ENCODE assay signal across 1 cellular context in the genomic region with DNA sequence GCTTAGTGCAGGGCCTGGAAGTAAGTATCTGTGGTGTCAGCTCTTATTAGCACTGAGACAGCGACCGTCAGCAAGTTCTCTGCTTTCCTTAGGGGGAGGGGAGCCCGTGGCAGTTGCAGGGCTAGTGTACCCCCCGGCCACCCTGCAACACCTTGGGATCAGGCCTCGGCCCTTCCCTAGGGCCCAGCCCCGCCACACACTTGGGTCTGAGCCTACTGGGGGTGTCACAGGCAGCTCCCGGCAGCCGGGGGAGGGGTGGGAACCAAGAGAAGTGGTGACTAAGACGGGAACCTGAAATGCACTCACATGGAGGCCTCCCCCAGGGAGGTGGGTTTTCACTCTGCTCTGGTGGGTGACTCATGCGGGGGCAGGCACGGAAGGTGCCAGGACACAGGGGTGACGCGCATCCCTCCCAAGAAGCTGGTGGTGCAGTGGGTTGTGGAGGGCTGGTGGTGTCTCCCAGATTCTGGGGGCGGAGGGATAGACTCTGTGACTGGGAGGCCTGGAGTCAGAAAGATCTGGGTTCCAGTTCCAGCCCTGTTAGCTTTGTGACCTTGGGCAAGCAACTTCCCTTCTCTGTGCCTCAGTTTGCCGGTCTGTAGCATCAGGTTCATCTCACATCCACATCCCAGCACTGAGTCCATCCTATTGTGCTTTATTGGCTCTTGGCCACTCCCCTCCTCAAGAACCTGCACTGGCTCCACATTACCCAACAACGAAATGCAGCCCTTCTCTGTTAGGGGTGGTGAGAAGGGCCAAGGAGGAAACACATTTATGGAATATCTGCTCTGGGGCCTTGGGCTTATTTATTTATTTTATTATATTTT.
TF ChIP-seq lines count a peak whose summit lies in the region.

No MANE protein-coding gene starts in this region.

TF ChIP-seq in K562, 482 proteins besides CTCF, POLR2A, EP300 and RAD21 (continued from another document and continues in another):
- TF ChIP-seq, protein P1, sequence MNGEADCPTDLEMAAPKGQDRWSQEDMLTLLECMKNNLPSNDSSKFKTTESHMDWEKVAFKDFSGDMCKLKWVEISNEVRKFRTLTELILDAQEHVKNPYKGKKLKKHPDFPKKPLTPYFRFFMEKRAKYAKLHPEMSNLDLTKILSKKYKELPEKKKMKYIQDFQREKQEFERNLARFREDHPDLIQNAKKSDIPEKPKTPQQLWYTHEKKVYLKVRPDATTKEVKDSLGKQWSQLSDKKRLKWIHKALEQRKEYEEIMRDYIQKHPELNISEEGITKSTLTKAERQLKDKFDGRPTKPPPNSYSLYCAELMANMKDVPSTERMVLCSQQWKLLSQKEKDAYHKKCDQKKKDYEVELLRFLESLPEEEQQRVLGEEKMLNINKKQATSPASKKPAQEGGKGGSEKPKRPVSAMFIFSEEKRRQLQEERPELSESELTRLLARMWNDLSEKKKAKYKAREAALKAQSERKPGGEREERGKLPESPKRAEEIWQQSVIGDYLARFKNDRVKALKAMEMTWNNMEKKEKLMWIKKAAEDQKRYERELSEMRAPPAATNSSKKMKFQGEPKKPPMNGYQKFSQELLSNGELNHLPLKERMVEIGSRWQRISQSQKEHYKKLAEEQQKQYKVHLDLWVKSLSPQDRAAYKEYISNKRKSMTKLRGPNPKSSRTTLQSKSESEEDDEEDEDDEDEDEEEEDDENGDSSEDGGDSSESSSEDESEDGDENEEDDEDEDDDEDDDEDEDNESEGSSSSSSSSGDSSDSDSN (IDR thresholded peaks at IDR 0.05; ENCODE audit: borderline replicate concordance in 1 of 2, low read depth in 2 of 2, low read length in 2 of 2) = 0 out of 4 replicates have a peak, but pooled peaks of 1 of the 2 experiments have one; percentile 35
- TF ChIP-seq KDM1A (IDR thresholded peaks at IDR 0.05) (peak; percentile 87 to 92), STAT6 (CRISPR knock-in tag; IDR thresholded peaks at IDR 0.05) (no peak), E2F3 (CRISPR knock-in tag; IDR thresholded peaks at IDR 0.05) (no peak), NR2F6 (CRISPR knock-in tag; IDR thresholded peaks at IDR 0.05) (no peak), STAG1 (CRISPR knock-in tag; IDR thresholded peaks at IDR 0.05; ENCODE audit: borderline replicate concordance) (no peak), NR2C2 (CRISPR knock-in tag; IDR thresholded peaks at IDR 0.05) (no peak), NR2C2 (tag; IDR thresholded peaks at IDR 0.05) (no peak), PPARD (CRISPR knock-in tag; IDR thresholded peaks at IDR 0.05) (no peak), FOSL1 (tag; conservative IDR thresholded peaks at IDR 0.05) (peak; percentile 96), TEAD4 (IDR thresholded peaks at IDR 0.05; ENCODE audit: low read length) (peak; percentile 23; the same call in 1 of the 2 replicates), TEAD4 (CRISPR knock-in tag; IDR thresholded peaks at IDR 0.05; ENCODE audit: borderline replicate concordance) (no peak), RUNX1 (IDR thresholded peaks at IDR 0.05; ENCODE audit: low read depth) (no peak), PKNOX1 (IDR thresholded peaks at IDR 0.05) (no peak), JUN (IDR thresholded peaks at IDR 0.05; ENCODE audit: borderline replicate concordance, low read depth, low read length) (peak; percentile 96), JUN (CRISPR knock-in tag; IDR thresholded peaks at IDR 0.05; ENCODE audit: borderline replicate concordance) (peak; percentile 65; the same call in 1 of the 2 replicates), CCAR2 (IDR thresholded peaks at IDR 0.05; ENCODE audit: low read depth, low read length) (no peak), ZBTB26 (CRISPR knock-in tag; IDR thresholded peaks at IDR 0.05) (no peak), ZNF668 (CRISPR knock-in tag; IDR thresholded peaks at IDR 0.05) (no peak), ZNF766 (CRISPR knock-in tag; conservative IDR thresholded peaks at IDR 0.05) (no peak), ZNF586 (CRISPR knock-in tag; conservative IDR thresholded peaks at IDR 0.05) (no peak), SMC3 (conservative IDR thresholded peaks at IDR 0.05; ENCODE audit: insufficient read depth, low read depth, low read length) (0 out of 2 replicates have a peak, but pooled peaks have one; percentile 2), HCFC1 (IDR thresholded peaks at IDR 0.05; ENCODE audit: low read depth, low read length) (0 out of 2 replicates have a peak, but pooled peaks have one; percentile 25), POLR2B (IDR thresholded peaks at IDR 0.05; ENCODE audit: low read depth, partially characterized antibody) (no peak)
- TF ChIP-seq, protein P2, sequence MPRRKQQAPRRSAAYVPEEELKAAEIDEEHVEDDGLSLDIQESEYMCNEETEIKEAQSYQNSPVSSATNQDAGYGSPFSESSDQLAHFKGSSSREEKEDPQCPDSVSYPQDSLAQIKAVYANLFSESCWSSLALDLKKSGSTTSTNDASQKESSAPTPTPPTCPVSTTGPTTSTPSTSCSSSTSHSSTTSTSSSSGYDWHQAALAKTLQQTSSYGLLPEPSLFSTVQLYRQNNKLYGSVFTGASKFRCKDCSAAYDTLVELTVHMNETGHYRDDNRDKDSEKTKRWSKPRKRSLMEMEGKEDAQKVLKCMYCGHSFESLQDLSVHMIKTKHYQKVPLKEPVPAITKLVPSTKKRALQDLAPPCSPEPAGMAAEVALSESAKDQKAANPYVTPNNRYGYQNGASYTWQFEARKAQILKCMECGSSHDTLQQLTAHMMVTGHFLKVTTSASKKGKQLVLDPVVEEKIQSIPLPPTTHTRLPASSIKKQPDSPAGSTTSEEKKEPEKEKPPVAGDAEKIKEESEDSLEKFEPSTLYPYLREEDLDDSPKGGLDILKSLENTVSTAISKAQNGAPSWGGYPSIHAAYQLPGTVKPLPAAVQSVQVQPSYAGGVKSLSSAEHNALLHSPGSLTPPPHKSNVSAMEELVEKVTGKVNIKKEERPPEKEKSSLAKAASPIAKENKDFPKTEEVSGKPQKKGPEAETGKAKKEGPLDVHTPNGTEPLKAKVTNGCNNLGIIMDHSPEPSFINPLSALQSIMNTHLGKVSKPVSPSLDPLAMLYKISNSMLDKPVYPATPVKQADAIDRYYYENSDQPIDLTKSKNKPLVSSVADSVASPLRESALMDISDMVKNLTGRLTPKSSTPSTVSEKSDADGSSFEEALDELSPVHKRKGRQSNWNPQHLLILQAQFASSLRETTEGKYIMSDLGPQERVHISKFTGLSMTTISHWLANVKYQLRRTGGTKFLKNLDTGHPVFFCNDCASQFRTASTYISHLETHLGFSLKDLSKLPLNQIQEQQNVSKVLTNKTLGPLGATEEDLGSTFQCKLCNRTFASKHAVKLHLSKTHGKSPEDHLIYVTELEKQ (CRISPR knock-in tag; IDR thresholded peaks at IDR 0.05) = no peak
- TF ChIP-seq, protein P3, sequence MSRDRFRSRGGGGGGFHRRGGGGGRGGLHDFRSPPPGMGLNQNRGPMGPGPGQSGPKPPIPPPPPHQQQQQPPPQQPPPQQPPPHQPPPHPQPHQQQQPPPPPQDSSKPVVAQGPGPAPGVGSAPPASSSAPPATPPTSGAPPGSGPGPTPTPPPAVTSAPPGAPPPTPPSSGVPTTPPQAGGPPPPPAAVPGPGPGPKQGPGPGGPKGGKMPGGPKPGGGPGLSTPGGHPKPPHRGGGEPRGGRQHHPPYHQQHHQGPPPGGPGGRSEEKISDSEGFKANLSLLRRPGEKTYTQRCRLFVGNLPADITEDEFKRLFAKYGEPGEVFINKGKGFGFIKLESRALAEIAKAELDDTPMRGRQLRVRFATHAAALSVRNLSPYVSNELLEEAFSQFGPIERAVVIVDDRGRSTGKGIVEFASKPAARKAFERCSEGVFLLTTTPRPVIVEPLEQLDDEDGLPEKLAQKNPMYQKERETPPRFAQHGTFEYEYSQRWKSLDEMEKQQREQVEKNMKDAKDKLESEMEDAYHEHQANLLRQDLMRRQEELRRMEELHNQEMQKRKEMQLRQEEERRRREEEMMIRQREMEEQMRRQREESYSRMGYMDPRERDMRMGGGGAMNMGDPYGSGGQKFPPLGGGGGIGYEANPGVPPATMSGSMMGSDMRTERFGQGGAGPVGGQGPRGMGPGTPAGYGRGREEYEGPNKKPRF (IDR thresholded peaks at IDR 0.05; ENCODE audit: low read depth, low read length) = no peak
- TF ChIP-seq, protein P4, sequence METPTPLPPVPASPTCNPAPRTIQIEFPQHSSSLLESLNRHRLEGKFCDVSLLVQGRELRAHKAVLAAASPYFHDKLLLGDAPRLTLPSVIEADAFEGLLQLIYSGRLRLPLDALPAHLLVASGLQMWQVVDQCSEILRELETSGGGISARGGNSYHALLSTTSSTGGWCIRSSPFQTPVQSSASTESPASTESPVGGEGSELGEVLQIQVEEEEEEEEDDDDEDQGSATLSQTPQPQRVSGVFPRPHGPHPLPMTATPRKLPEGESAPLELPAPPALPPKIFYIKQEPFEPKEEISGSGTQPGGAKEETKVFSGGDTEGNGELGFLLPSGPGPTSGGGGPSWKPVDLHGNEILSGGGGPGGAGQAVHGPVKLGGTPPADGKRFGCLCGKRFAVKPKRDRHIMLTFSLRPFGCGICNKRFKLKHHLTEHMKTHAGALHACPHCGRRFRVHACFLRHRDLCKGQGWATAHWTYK (CRISPR knock-in tag; IDR thresholded peaks at IDR 0.05) = no peak
- TF ChIP-seq, protein P5, sequence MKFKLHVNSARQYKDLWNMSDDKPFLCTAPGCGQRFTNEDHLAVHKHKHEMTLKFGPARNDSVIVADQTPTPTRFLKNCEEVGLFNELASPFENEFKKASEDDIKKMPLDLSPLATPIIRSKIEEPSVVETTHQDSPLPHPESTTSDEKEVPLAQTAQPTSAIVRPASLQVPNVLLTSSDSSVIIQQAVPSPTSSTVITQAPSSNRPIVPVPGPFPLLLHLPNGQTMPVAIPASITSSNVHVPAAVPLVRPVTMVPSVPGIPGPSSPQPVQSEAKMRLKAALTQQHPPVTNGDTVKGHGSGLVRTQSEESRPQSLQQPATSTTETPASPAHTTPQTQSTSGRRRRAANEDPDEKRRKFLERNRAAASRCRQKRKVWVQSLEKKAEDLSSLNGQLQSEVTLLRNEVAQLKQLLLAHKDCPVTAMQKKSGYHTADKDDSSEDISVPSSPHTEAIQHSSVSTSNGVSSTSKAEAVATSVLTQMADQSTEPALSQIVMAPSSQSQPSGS (CRISPR knock-in tag; IDR thresholded peaks at IDR 0.05) = no peak
- TF ChIP-seq, protein P6, sequence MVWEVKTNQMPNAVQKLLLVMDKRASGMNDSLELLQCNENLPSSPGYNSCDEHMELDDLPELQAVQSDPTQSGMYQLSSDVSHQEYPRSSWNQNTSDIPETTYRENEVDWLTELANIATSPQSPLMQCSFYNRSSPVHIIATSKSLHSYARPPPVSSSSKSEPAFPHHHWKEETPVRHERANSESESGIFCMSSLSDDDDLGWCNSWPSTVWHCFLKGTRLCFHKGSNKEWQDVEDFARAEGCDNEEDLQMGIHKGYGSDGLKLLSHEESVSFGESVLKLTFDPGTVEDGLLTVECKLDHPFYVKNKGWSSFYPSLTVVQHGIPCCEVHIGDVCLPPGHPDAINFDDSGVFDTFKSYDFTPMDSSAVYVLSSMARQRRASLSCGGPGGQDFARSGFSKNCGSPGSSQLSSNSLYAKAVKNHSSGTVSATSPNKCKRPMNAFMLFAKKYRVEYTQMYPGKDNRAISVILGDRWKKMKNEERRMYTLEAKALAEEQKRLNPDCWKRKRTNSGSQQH (CRISPR knock-in tag; IDR thresholded peaks at IDR 0.05) = no peak
